In genomic region chr12:65654230-65654629, GRCh38 we compare ENCODE assay signal across 18 cellular contexts.
DNase-seq lines count a peak whose midpoint lies in the region; ATAC-seq, FAIRE-seq and TF ChIP-seq lines count a peak whose summit lies in the region.
"Had no signal": no experiment of that assay in that cellular context is flagged by ENCODE, and none has a peak within 500 bp of the region (broad histone marks: within the 10 kb centered on the region; RNA-seq: fewer than 3 reads in every experiment).

No MANE protein-coding gene starts in this region.

- H3K4me3 ChIP-seq in IMR-90 (ENCODE audit: insufficient read depth, low read depth, low read length) = no peak overlapping the region
- H3K4me3 ChIP-seq in K562 = no peak overlapping the region
- H3K4me3 ChIP-seq in neuronal stem cell (ENCODE audit: low read length in 2 of 2) = no peak overlapping the region
- H3K4me3 ChIP-seq: GM23338, MG63 had no signal

- H3K18ac ChIP-seq in IMR-90 (ENCODE audit: low read depth, low read length) (peak overlapping the region; percentile 62; the same call in 1 of the 2 replicates), neuronal stem cell (ENCODE audit: low read length) (no peak overlapping the region)

- H2BK5ac ChIP-seq in IMR-90 (ENCODE audit: low read depth, low read length, poor library complexity, severe bottlenecking) = peak overlapping the region; percentile 95
- H2BK5ac ChIP-seq in neuronal stem cell (ENCODE audit: low read length) = no peak overlapping the region

- intact Hi-C loops in IMR-90 (cut with micrococcal nuclease) = no loop called here
- intact Hi-C loops in K562 (cut with micrococcal nuclease) = no loop called here
- intact Hi-C loops in activated CD8-positive, alpha-beta T cell treated with anti-CD3 and anti-CD28 coated beads for 36 hours (cut with micrococcal nuclease) = no loop called here

- H3K27ac ChIP-seq in IMR-90 (ENCODE audit: insufficient read depth, low read length) (peak overlapping the region; percentile 68), K562 (ENCODE audit: extremely low read depth, low read depth, low read length) (peak overlapping the region; percentile 70; the same call in 2 of the 3 replicates), neuronal stem cell (replicated peaks; ENCODE audit: low read length) (no peak overlapping the region)
- H3K27ac ChIP-seq: C4-2B had no signal

- no peak overlapping the region for H3K27ac Mint-ChIP-seq in activated CD8-positive, alpha-beta T cell treated with anti-CD3 and anti-CD28 coated beads for 36 hours
- H3K27ac Mint-ChIP-seq: GM23338 had no signal

- H3K9ac ChIP-seq in IMR-90 (ENCODE audit: low read depth, low read length) = no peak overlapping the region
- peak overlapping the region in 1 of 2 experiments; percentile 38; a peak in 1 of 4 replicates for H3K9ac ChIP-seq in K562 (ENCODE audit: insufficient read depth in 1 of 2, low read depth in 2 of 2, low read length in 2 of 2)
- H3K9ac ChIP-seq in neuronal stem cell (ENCODE audit: low read depth, low read length, poor library complexity) = no peak overlapping the region

- TF ChIP-seq POLR2A in IMR-90 (IDR thresholded peaks at IDR 0.05; ENCODE audit: low read depth, low read length) (no peak), K562 (conservative IDR thresholded peaks at IDR 0.05) (no peak)

- peaks cover 3% of the 10 kb centered on the region for H3K36me3 Mint-ChIP-seq in activated CD8-positive, alpha-beta T cell treated with anti-CD3 and anti-CD28 coated beads for 36 hours (ENCODE audit: low read depth)

- H3K4me3 Mint-ChIP-seq in activated CD8-positive, alpha-beta T cell treated with anti-CD3 and anti-CD28 coated beads for 36 hours = no peak overlapping the region
- H3K4me3 Mint-ChIP-seq: GM23338 had no signal

- dilution Hi-C loops in IMR-90 (cut with HindIII; ENCODE audit: low sequenced_read_pairs, unreplicated experiment) = no loop called here

- H3K79me1 ChIP-seq in IMR-90 (ENCODE audit: low read depth in 1 of 2, low read length in 2 of 2) = peaks cover 1 to 30% of the 10 kb centered on the region in 2 experiments; a peak in 2 of 4 replicates
- no peaks in the 10 kb centered on the region for H3K79me1 ChIP-seq in neuronal stem cell (ENCODE audit: low read depth, low read length)

- H3K23ac ChIP-seq in IMR-90 (ENCODE audit: low read depth, low read length) (peak overlapping the region; percentile 49; the same call in 1 of the 2 replicates), neuronal stem cell (ENCODE audit: low read depth, low read length, poor library complexity) (no peak overlapping the region)

- DNase-seq in IMR-90 (no peak), K562 (ENCODE audit: extremely low read depth in 1 of 4, low spot score in 3 of 4) (no peak), neuronal stem cell (ENCODE audit: low spot score) (no peak), amniotic stem cell (lab: John Stamatoyannopoulos, UW) (no peak), CD1c-positive myeloid dendritic cell (ENCODE audit: extremely low spot score) (no peak)
- DNase-seq in activated CD8-positive, alpha-beta T cell treated with anti-CD3 and anti-CD28 coated beads for 36 hours = no peak
- DNase-seq in activated CD4-positive, alpha-beta T cell treated with anti-CD3 and anti-CD28 coated beads, Interleukin-2, amount 50 U/mL, for 48 hours = no peak
- DNase-seq: 8988T, MG63, NCI-H1092, NCI-H510A treated with DMSO at 0.1 percent for 48 hours, NCI-H82, SHP77 had no signal

- ATAC-seq in IMR-90 (ENCODE audit: low read depth) (no peak), K562 (peak; percentile 18; the same call in 2 of the 3 replicates)
- no peak for ATAC-seq in activated CD8-positive, alpha-beta T cell treated with anti-CD3 and anti-CD28 coated beads for 36 hours
- ATAC-seq: GM23338, HepG2, Panc1 had no signal

- H3K4me1 ChIP-seq in IMR-90 (ENCODE audit: control insufficient read depth, insufficient read depth, low read length) = peaks cover 15% of the 10 kb centered on the region
- peaks cover 0 to 29% of the 10 kb centered on the region in 2 experiments; a peak in 3 of 5 replicates for H3K4me1 ChIP-seq in K562 (replicated peaks in 1 of 2; ENCODE audit: control insufficient read depth in 2 of 2, insufficient read depth in 2 of 2, low read length in 2 of 2)
- peaks cover 0 to 8% of the 10 kb centered on the region in 2 donors for H3K4me1 ChIP-seq in neuronal stem cell (ENCODE audit: control insufficient read depth in 2 of 2, insufficient read depth in 1 of 2, low read depth in 1 of 2, low read length in 2 of 2)

- peaks cover 27% of the 10 kb centered on the region for H3K4me1 Mint-ChIP-seq in activated CD8-positive, alpha-beta T cell treated with anti-CD3 and anti-CD28 coated beads for 36 hours (ENCODE audit: low read depth)

- H2BK15ac ChIP-seq in IMR-90 (ENCODE audit: low read depth, low read length) = peak overlapping the region; percentile 83; the same call in 2 of the 3 replicates
- no peak overlapping the region for H2BK15ac ChIP-seq in neuronal stem cell (ENCODE audit: low read length)

- TF ChIP-seq EP300 in K562 (IDR thresholded peaks at IDR 0.05; ENCODE audit: low read length) = no peak

- H2AFZ ChIP-seq in IMR-90 (replicated peaks; ENCODE audit: low read length, poor library complexity) (no peak overlapping the region), K562 (ENCODE audit: low read depth, low read length) (no peak overlapping the region), neuronal stem cell (ENCODE audit: low read length) (peak overlapping the region; percentile 11)
- H2AFZ ChIP-seq: GM23338 had no signal

- peaks cover 2% of the 10 kb centered on the region for H3K9me3 Mint-ChIP-seq in activated CD8-positive, alpha-beta T cell treated with anti-CD3 and anti-CD28 coated beads for 36 hours
- H3K9me3 Mint-ChIP-seq: GM23338 had no signal

- no peak for TF ChIP-seq RAD21 in IMR-90 (IDR thresholded peaks at IDR 0.05; ENCODE audit: low read length)
- no peak for TF ChIP-seq RAD21 in K562 (CRISPR knock-in tag; conservative IDR thresholded peaks at IDR 0.05 in 1 of 2, IDR thresholded peaks at IDR 0.05 in 1 of 2)

- BruUV-seq in IMR-90 (replicated peaks; lab: Mats Ljungman, UMichigan) = no TSS peak
- BruUV-seq in K562 (replicated peaks; lab: Mats Ljungman, UMichigan) = no TSS peak

- peak overlapping the region; percentile 83 for H3K14ac ChIP-seq in IMR-90 (replicated peaks; ENCODE audit: low read depth, low read length)
- H3K14ac ChIP-seq in neuronal stem cell (ENCODE audit: low read length) = no peak overlapping the region

- H4K91ac ChIP-seq in IMR-90 (ENCODE audit: insufficient read depth, low read depth, low read length) (peak overlapping the region; percentile 82), neuronal stem cell (ENCODE audit: low read depth, low read length, poor library complexity) (no peak overlapping the region)

- H3K27me3 ChIP-seq in IMR-90 (ENCODE audit: control insufficient read depth, insufficient read depth, low read length) (no peaks in the 10 kb centered on the region), K562 (ENCODE audit: control insufficient read depth in 2 of 2, insufficient read depth in 2 of 2, low read length in 2 of 2) (no peaks in the 10 kb centered on the region), neuronal stem cell (ENCODE audit: control insufficient read depth in 3 of 3, insufficient read depth in 3 of 3, low read depth in 1 of 3, low read length in 3 of 3) (no peaks in the 10 kb centered on the region)
- H3K27me3 ChIP-seq: MG63 had no signal

- in situ Hi-C loops in IMR-90 (cut with MboI; ENCODE audit: low sequenced_read_pairs) = no loop called here
- in situ Hi-C loops in K562 (cut with MboI) = no loop called here

- H3K4me2 ChIP-seq in IMR-90 (ENCODE audit: low read depth, low read length) (no peak overlapping the region), K562 (ENCODE audit: insufficient read depth, low read length) (peak overlapping the region; percentile 38), neuronal stem cell (ENCODE audit: insufficient read depth, low read length, poor library complexity, severe bottlenecking) (no peak overlapping the region)

- H3K9me1 ChIP-seq in IMR-90 (ENCODE audit: insufficient read depth, low read length) = peaks cover 8% of the 10 kb centered on the region
- no peaks in the 10 kb centered on the region for H3K9me1 ChIP-seq in K562 (ENCODE audit: control insufficient read depth, insufficient read depth, low read length)

- peaks cover 30% of the 10 kb centered on the region for H3K27me3 Mint-ChIP-seq in activated CD8-positive, alpha-beta T cell treated with anti-CD3 and anti-CD28 coated beads for 36 hours

- peak overlapping the region; percentile 93 for H2BK120ac ChIP-seq in IMR-90 (ENCODE audit: low read depth, low read length)
- no peak overlapping the region for H2BK120ac ChIP-seq in neuronal stem cell (ENCODE audit: low read depth, low read length)

- H4K20me1 ChIP-seq in IMR-90 (ENCODE audit: insufficient read depth, low read length) (no peaks in the 10 kb centered on the region), K562 (replicated peaks; ENCODE audit: control insufficient read depth, insufficient read depth, low read length) (no peaks in the 10 kb centered on the region)

- CTCF ChIA-PET in IMR-90 (lab: Yijun Ruan, JAX) (no interaction called here), K562 (lab: Yijun Ruan, JAX; ENCODE audit: low intra/inter-chr PET ratio) (no interaction called here)
- CTCF ChIA-PET in activated CD8-positive, alpha-beta T cell treated with anti-CD3 and anti-CD28 coated beads for 36 hours (lab: Charles Lee) = no interaction called here

- no peak for TF ChIP-seq CTCF in IMR-90 (conservative IDR thresholded peaks at IDR 0.05; ENCODE audit: low read depth, low read length)
- no peak for TF ChIP-seq CTCF in K562 (IDR thresholded peaks at IDR 0.05 in 2 of 3, conservative IDR thresholded peaks at IDR 0.05 in 1 of 3; ENCODE audit: insufficient read depth in 2 of 3, low read depth in 1 of 3, low read length in 3 of 3)
- TF ChIP-seq CTCF in activated CD8-positive, alpha-beta T cell treated with anti-CD3 and anti-CD28 coated beads for 36 hours (IDR thresholded peaks at IDR 0.05) = no peak

- H3K4ac ChIP-seq in IMR-90 (ENCODE audit: low read depth, low read length) (peak overlapping the region; percentile 83), neuronal stem cell (ENCODE audit: low read length) (no peak overlapping the region)

- no peaks in the 10 kb centered on the region for H3K79me2 ChIP-seq in K562 (ENCODE audit: control insufficient read depth, insufficient read depth, low read length)

- no peak overlapping the region for H2BK12ac ChIP-seq in neuronal stem cell (ENCODE audit: low read length)

- WGBS in IMR-90 (ENCODE audit: extremely low coverage in 2 of 2, insufficient read length in 1 of 2), 2 experiments = no CpG with 5 or more reads among the region's 5 CpGs
- 16% methylated on average over 5 of the region's 5 CpGs for WGBS in K562 (ENCODE audit: insufficient coverage, low coverage, missing lambda C conversion rate)
- WGBS in neuronal stem cell (ENCODE audit: extremely low coverage in 2 of 2, insufficient read length in 2 of 2, insufficient replicate concordance in 1 of 2), 2 donors = no CpG with 5 or more reads among the region's 5 CpGs

- H3K56ac ChIP-seq in IMR-90 (ENCODE audit: extremely low read depth, insufficient read depth, low read length) = no peak overlapping the region; the same call in 1 of the 2 replicates

- H2AK9ac ChIP-seq in IMR-90 (replicated peaks; ENCODE audit: low read depth, low read length, poor library complexity) = peak overlapping the region; percentile 44

- peak overlapping the region; percentile 96 for H2BK20ac ChIP-seq in IMR-90 (ENCODE audit: low read depth, low read length)

- peak overlapping the region; percentile 62; the same call in 1 of the 2 replicates for H4K5ac ChIP-seq in IMR-90 (ENCODE audit: low read depth, low read length)

- peak; percentile 44 for FAIRE-seq in A204.1 (lab: Jason Lieb, UNC)
- no peak for FAIRE-seq in K562 (lab: Jason Lieb, UNC)
- FAIRE-seq: HepG2 had no signal

- H4K8ac ChIP-seq in IMR-90 (ENCODE audit: low read depth in 2 of 2, low read length in 2 of 2) = peak overlapping the region; percentile 75 to 83
- no peak overlapping the region for H4K8ac ChIP-seq in neuronal stem cell (ENCODE audit: low read depth, low read length)

- H3K9me3 ChIP-seq in IMR-90 (ENCODE audit: control insufficient read depth, insufficient read depth, low read length) (no peaks in the 10 kb centered on the region), K562 (replicated peaks; ENCODE audit: control insufficient read depth, insufficient read depth, low read depth, low read length) (no peaks in the 10 kb centered on the region), neuronal stem cell (replicated peaks in 1 of 2; ENCODE audit: control insufficient read depth in 2 of 2, insufficient read depth in 1 of 2, low read depth in 1 of 2, low read length in 2 of 2) (peaks cover 0 to 4% of the 10 kb centered on the region in 2 donors)

- H3K36me3 ChIP-seq in IMR-90 (ENCODE audit: control insufficient read depth, insufficient read depth, low read length) = no peaks in the 10 kb centered on the region
- H3K36me3 ChIP-seq in K562 (ENCODE audit: control insufficient read depth, insufficient read depth, low read length) = no peaks in the 10 kb centered on the region
- no peaks in the 10 kb centered on the region for H3K36me3 ChIP-seq in neuronal stem cell (replicated peaks in 1 of 2; ENCODE audit: control insufficient read depth in 2 of 2, insufficient read depth in 2 of 2, low read length in 2 of 2)
- H3K36me3 ChIP-seq: MG63 had no signal

- POLR2A ChIA-PET in IMR-90 (lab: Charles Lee; ENCODE audit: unreplicated experiment) = interaction anchor here (0.6 kb wide), 1 partner anchor 18 kb away, joined by 3 read pairs; no protein-coding TSS in a partner anchor
- POLR2A ChIA-PET in K562 (lab: Yijun Ruan, JAX) = no interaction called here
- POLR2A ChIA-PET in activated CD8-positive, alpha-beta T cell treated with anti-CD3 and anti-CD28 coated beads for 36 hours (lab: Charles Lee) = no interaction called here

- H2AK5ac ChIP-seq in IMR-90 (ENCODE audit: low read depth, low read length) (peak overlapping the region; percentile 93), neuronal stem cell (ENCODE audit: low read depth, low read length) (no peak overlapping the region)
